16 cellular contexts compared by ENCODE assay signal in genomic region chr21:34344058-34344425, GRCh38. TPM values are rescaled to one million over a fixed set of nuclear protein-coding genes. Genes with fewer than 3 reads are reported as not detected.
"Had no signal": no experiment of that assay in that cellular context is flagged by ENCODE, and none has a peak within 500 bp of the region (broad histone marks: within the 10 kb centered on the region; RNA-seq: fewer than 3 reads in every experiment).

No MANE protein-coding gene starts in this region.

- H3K9me3 ChIP-seq: esophagus muscularis mucosa, neutrophil, uterus had no signal

- ATAC-seq: activated CD4-positive, CD25-positive, alpha-beta regulatory T cell treated with anti-CD3 and anti-CD28 coated beads, Interleukin-2, amount 50 U/mL, for 24 hours; stimulated activated naive B cell treated with anti-CD40 and anti-IgM and Interleukin-4, amounts not matched to agents 10 μg/mL and 1 μg/mL and 100 μg/mL, for 72 hours had no signal

- H3K4me1 Mint-ChIP-seq: activated naive CD4-positive, alpha-beta T cell treated with anti-CD3 and anti-CD28 coated beads, Interleukin-2, amount 50 U/mL, for 24 hours had no signal

- H3K27me3 Mint-ChIP-seq: activated naive CD4-positive, alpha-beta T cell treated with anti-CD3 and anti-CD28 coated beads, Interleukin-2, amount 50 U/mL, for 24 hours; activated T-cell treated with anti-CD3 and anti-CD28 coated beads, Interleukin-2, amount 50 U/mL, for 24 hours had no signal

- H3K27ac Mint-ChIP-seq: activated naive CD4-positive, alpha-beta T cell treated with anti-CD3 and anti-CD28 coated beads, Interleukin-2, amount 50 U/mL, for 24 hours; activated T-cell treated with anti-CD3 and anti-CD28 coated beads, Interleukin-2, amount 50 U/mL, for 24 hours; stimulated activated naive B cell treated with anti-CD40 and anti-IgM and Interleukin-4, amounts not matched to agents 10 μg/mL and 1 μg/mL and 100 μg/mL, for 72 hours had no signal

- DNase-seq: activated CD4-positive, alpha-beta T cell treated with anti-CD3 and anti-CD28 coated beads, Interleukin-2, amount 50 U/mL, for 4 hours; activated effector memory CD4-positive, alpha-beta T cell treated with Interleukin-2 at 50 U/mL for 16 hours; activated T-cell treated with anti-CD3 and anti-CD28 coated beads, Interleukin-2, amount 50 U/mL, for 24 hours; stimulated activated CD4-positive, alpha-beta T cell treated with anti-CD3 and anti-CD28 coated beads, Interleukin-2, amount 100 ng/mL, for 24 hours; stimulated activated naive B cell treated with anti-CD40 and anti-IgM and Interleukin-4, amounts not matched to agents 10 μg/mL and 1 μg/mL and 100 μg/mL, for 72 hours; uterus had no signal

- H3K27ac ChIP-seq: neutrophil, uterus had no signal

- H3K27me3 ChIP-seq: esophagus muscularis mucosa, uterus had no signal

- H3K4me3 Mint-ChIP-seq: activated naive CD4-positive, alpha-beta T cell treated with anti-CD3 and anti-CD28 coated beads, Interleukin-2, amount 50 U/mL, for 24 hours; activated T-cell treated with anti-CD3 and anti-CD28 coated beads, Interleukin-2, amount 50 U/mL, for 24 hours; stimulated activated naive B cell treated with anti-CD40 and anti-IgM and Interleukin-4, amounts not matched to agents 10 μg/mL and 1 μg/mL and 100 μg/mL, for 72 hours had no signal

- H3K4me3 ChIP-seq: esophagus muscularis mucosa, uterus had no signal

- H3K4me1 ChIP-seq: uterus had no signal

- H3K36me3 ChIP-seq: esophagus muscularis mucosa, neutrophil, uterus had no signal

- H3K9me3 Mint-ChIP-seq: activated naive CD4-positive, alpha-beta T cell treated with anti-CD3 and anti-CD28 coated beads, Interleukin-2, amount 50 U/mL, for 24 hours; activated T-cell treated with anti-CD3 and anti-CD28 coated beads, Interleukin-2, amount 50 U/mL, for 24 hours; stimulated activated naive B cell treated with anti-CD40 and anti-IgM and Interleukin-4, amounts not matched to agents 10 μg/mL and 1 μg/mL and 100 μg/mL, for 72 hours had no signal

- H3K36me3 Mint-ChIP-seq: activated naive CD4-positive, alpha-beta T cell treated with anti-CD3 and anti-CD28 coated beads, Interleukin-2, amount 50 U/mL, for 24 hours; stimulated activated naive B cell treated with anti-CD40 and anti-IgM and Interleukin-4, amounts not matched to agents 10 μg/mL and 1 μg/mL and 100 μg/mL, for 72 hours had no signal

RNA-seq across cellular contexts. Expression of gene KCNE2, which starts 19.8 kb away (rescaled TPM):
- total RNA-seq: fibroblast of villous mesenchyme; liver; mesenteric fat pad; myocyte; posterior vena cava; T-helper 2 cell treated with Interferon-gamma antibody and Interleukin-4, amounts not matched to agents 100 ng/mL and 5 ng/mL, for 36 hours had no signal
